In genomic region chr2:202007015-202008011, GRCh38 we compare ENCODE assay signal across 24 cellular contexts. TPM values are rescaled to one million over a fixed set of nuclear protein-coding genes. Genes with fewer than 3 reads are reported as not detected.
DNase-seq lines count a peak whose midpoint lies in the region; ATAC-seq, FAIRE-seq and TF ChIP-seq lines count a peak whose summit lies in the region.
"Had no signal": no experiment of that assay in that cellular context is flagged by ENCODE, and none has a peak within 500 bp of the region (broad histone marks: within the 10 kb centered on the region; RNA-seq: fewer than 3 reads in every experiment).

No MANE protein-coding gene starts in this region.

- peaks cover 2% of the 10 kb centered on the region for H3K36me3 Mint-ChIP-seq in osteocyte (ENCODE audit: unreplicated experiment)
- H3K36me3 Mint-ChIP-seq in activated CD4-positive, alpha-beta memory T cell treated with anti-CD3 and anti-CD28 coated beads, Interleukin-2, amount 10 ng/mL, durations not matched to agents 7 days and 5 days (ENCODE audit: low read depth): no peaks in the 10 kb centered on the region
- no peaks in the 10 kb centered on the region for H3K36me3 Mint-ChIP-seq in activated naive CD8-positive, alpha-beta T cell treated with anti-CD3 and anti-CD28 coated beads for 36 hours
- H3K36me3 Mint-ChIP-seq: activated CD4-positive, alpha-beta memory T cell treated with anti-CD3 and anti-CD28 coated beads for 36 hours; activated naive CD8-positive, alpha-beta T cell had no signal

- FAIRE-seq in H54 (lab: Jason Lieb, UNC): no peak
- FAIRE-seq: GM12892, keratinocyte, RCC 7860 had no signal

- no peak for DNase-seq in GM06990 (ENCODE audit: extremely low read depth, insufficient read length)
- no peak for DNase-seq in Panc1 (ENCODE audit: low read depth, low spot score)
- DNase-seq in fibroblast of the aortic adventitia (ENCODE audit: low read depth): peak; percentile 40
- DNase-seq in osteocyte (ENCODE audit: extremely low spot score, unreplicated experiment): no peak
- no peak for DNase-seq in occipital lobe (lab: John Stamatoyannopoulos, UW)
- DNase-seq in activated CD4-positive, alpha-beta memory T cell treated with anti-CD3 and anti-CD28 coated beads, Interleukin-2, amount 10 ng/mL, durations not matched to agents 7 days and 5 days: no peak
- no peak for DNase-seq in H54 (ENCODE audit: insufficient read length, low spot score)
- DNase-seq in activated naive CD8-positive, alpha-beta T cell treated with anti-CD3 and anti-CD28 coated beads for 36 hours: no peak
- DNase-seq: activated CD4-positive, alpha-beta memory T cell treated with anti-CD3 and anti-CD28 coated beads for 36 hours; activated T-cell treated with anti-CD3 and anti-CD28 coated beads, Interleukin-2, amount 50 U/mL, for 4 hours; Caco-2; central memory CD4-positive, alpha-beta T cell; effector memory CD4-positive, alpha-beta T cell; GOT3; hippocampal formation; NCI-H1436; NCI-H82; nucleus accumbens; testis had no signal

- POLR2A ChIA-PET in Panc1 (lab: Charles Lee): no interaction called here
- POLR2A ChIA-PET in activated CD4-positive, alpha-beta memory T cell treated with anti-CD3 and anti-CD28 coated beads, Interleukin-2, amount 10 ng/mL, durations not matched to agents 7 days and 5 days (lab: Charles Lee): no interaction called here

- H3K27ac Mint-ChIP-seq in osteocyte (ENCODE audit: unreplicated experiment): no peak overlapping the region
- no peak overlapping the region for H3K27ac Mint-ChIP-seq in activated CD4-positive, alpha-beta memory T cell treated with anti-CD3 and anti-CD28 coated beads, Interleukin-2, amount 10 ng/mL, durations not matched to agents 7 days and 5 days
- no peak overlapping the region for H3K27ac Mint-ChIP-seq in activated naive CD8-positive, alpha-beta T cell treated with anti-CD3 and anti-CD28 coated beads for 36 hours
- H3K27ac Mint-ChIP-seq: activated CD4-positive, alpha-beta memory T cell treated with anti-CD3 and anti-CD28 coated beads for 36 hours; activated naive CD8-positive, alpha-beta T cell had no signal

- ATAC-seq in Panc1: 0 out of 2 replicates have a peak, but pooled peaks have one; percentile 26
- ATAC-seq: activated T-cell treated with anti-CD3 and anti-CD28 coated beads, Interleukin-2, amount 50 U/mL, for 4 hours had no signal

- H3K36me3 ChIP-seq in GM06990 (ENCODE audit: control insufficient read depth, insufficient read depth, low read length) (no peaks in the 10 kb centered on the region), Panc1 (ENCODE audit: control insufficient read depth, insufficient read depth, low read length) (no peaks in the 10 kb centered on the region)

- TF ChIP-seq CTCF in GM06990 (IDR thresholded peaks at IDR 0.05; ENCODE audit: insufficient read depth, low read length, poor library complexity, severe bottlenecking): peak; percentile 21
- no peak for TF ChIP-seq CTCF in Panc1 (IDR thresholded peaks at IDR 0.05)
- peak; percentile 23 for TF ChIP-seq CTCF in fibroblast of the aortic adventitia (IDR thresholded peaks at IDR 0.05; ENCODE audit: insufficient read depth, low read length)
- TF ChIP-seq CTCF in osteocyte (IDR thresholded peaks at IDR 0.05): peak; percentile 40

- no peaks in the 10 kb centered on the region for H3K27me3 Mint-ChIP-seq in osteocyte (ENCODE audit: unreplicated experiment)
- peaks cover 12% of the 10 kb centered on the region for H3K27me3 Mint-ChIP-seq in activated CD4-positive, alpha-beta memory T cell treated with anti-CD3 and anti-CD28 coated beads, Interleukin-2, amount 10 ng/mL, durations not matched to agents 7 days and 5 days
- peaks cover 4% of the 10 kb centered on the region for H3K27me3 Mint-ChIP-seq in activated naive CD8-positive, alpha-beta T cell treated with anti-CD3 and anti-CD28 coated beads for 36 hours

- H3K4me3 Mint-ChIP-seq in osteocyte (ENCODE audit: unreplicated experiment): no peak overlapping the region
- no peak overlapping the region for H3K4me3 Mint-ChIP-seq in activated CD4-positive, alpha-beta memory T cell treated with anti-CD3 and anti-CD28 coated beads, Interleukin-2, amount 10 ng/mL, durations not matched to agents 7 days and 5 days
- no peak overlapping the region for H3K4me3 Mint-ChIP-seq in activated naive CD8-positive, alpha-beta T cell treated with anti-CD3 and anti-CD28 coated beads for 36 hours
- H3K4me3 Mint-ChIP-seq: activated CD4-positive, alpha-beta memory T cell treated with anti-CD3 and anti-CD28 coated beads for 36 hours; activated naive CD8-positive, alpha-beta T cell; activated T-cell treated with anti-CD3 and anti-CD28 coated beads, Interleukin-2, amount 50 U/mL, for 4 hours had no signal

- H3K27ac ChIP-seq in Panc1 (ENCODE audit: low read length): no peak overlapping the region; the same call in 1 of the 2 replicates
- H3K27ac ChIP-seq: testis, VCaP had no signal

- no peaks in the 10 kb centered on the region; the same call in 1 of the 2 replicates for H3K27me3 ChIP-seq in GM06990 (replicated peaks; ENCODE audit: control insufficient read depth, insufficient read depth, low read length)
- H3K27me3 ChIP-seq in Panc1 (ENCODE audit: control insufficient read depth, insufficient read depth, low read length): no peaks in the 10 kb centered on the region
- H3K27me3 ChIP-seq: testis had no signal

- H3K4me1 ChIP-seq in Panc1 (ENCODE audit: control insufficient read depth, insufficient read depth, low read length): no peaks in the 10 kb centered on the region
- H3K4me1 ChIP-seq: Caco-2, testis had no signal

- intact Hi-C loops in Panc1 (cut with micrococcal nuclease; ENCODE audit: unreplicated experiment): no loop called here

- CTCF ChIA-PET in Panc1 (lab: Charles Lee): interaction anchor here (0.6 kb wide), 1 partner anchor 147 kb away, joined by 3 read pairs; no protein-coding TSS in a partner anchor
- CTCF ChIA-PET in activated CD4-positive, alpha-beta memory T cell treated with anti-CD3 and anti-CD28 coated beads, Interleukin-2, amount 10 ng/mL, durations not matched to agents 7 days and 5 days (lab: Charles Lee): interaction anchor here (0.6 kb wide), 1 partner anchor 168 kb away, joined by 3 read pairs; no protein-coding TSS in a partner anchor

- peaks cover 1% of the 10 kb centered on the region for H3K4me1 Mint-ChIP-seq in osteocyte (ENCODE audit: unreplicated experiment)
- H3K4me1 Mint-ChIP-seq in activated CD4-positive, alpha-beta memory T cell treated with anti-CD3 and anti-CD28 coated beads, Interleukin-2, amount 10 ng/mL, durations not matched to agents 7 days and 5 days: no peaks in the 10 kb centered on the region
- H3K4me1 Mint-ChIP-seq in activated naive CD8-positive, alpha-beta T cell treated with anti-CD3 and anti-CD28 coated beads for 36 hours: peaks cover 10% of the 10 kb centered on the region

- no peaks in the 10 kb centered on the region for H3K9me3 ChIP-seq in Panc1 (ENCODE audit: control insufficient read depth, insufficient read depth, low read depth, low read length)
- H3K9me3 ChIP-seq: Caco-2, testis had no signal

- in situ Hi-C loops in Panc1 (cut with HindIII; ENCODE audit: low pct_unique_long_range_greater_than_20kb, low sequenced_read_pairs): no loop called here

- no peak for TF ChIP-seq POLR2A in H54 (IDR thresholded peaks at IDR 0.05; ENCODE audit: low read depth, low read length)

- no peak overlapping the region for H3K4me3 ChIP-seq in GM06990 (replicated peaks; ENCODE audit: low read depth, low read length)
- H3K4me3 ChIP-seq in Panc1 (ENCODE audit: low read depth in 2 of 2, low read length in 2 of 2): no peak overlapping the region
- no peak overlapping the region for H3K4me3 ChIP-seq in fibroblast of the aortic adventitia (ENCODE audit: low read depth, low read length)
- H3K4me3 ChIP-seq: testis had no signal

- BruUV-seq in Panc1 (replicated peaks; lab: Mats Ljungman, UMichigan): no TSS peak

- no peaks in the 10 kb centered on the region for H3K9me3 Mint-ChIP-seq in osteocyte (ENCODE audit: unreplicated experiment)
- H3K9me3 Mint-ChIP-seq in activated CD4-positive, alpha-beta memory T cell treated with anti-CD3 and anti-CD28 coated beads, Interleukin-2, amount 10 ng/mL, durations not matched to agents 7 days and 5 days: no peaks in the 10 kb centered on the region
- H3K9me3 Mint-ChIP-seq in activated naive CD8-positive, alpha-beta T cell treated with anti-CD3 and anti-CD28 coated beads for 36 hours: no peaks in the 10 kb centered on the region
- H3K9me3 Mint-ChIP-seq: activated CD4-positive, alpha-beta memory T cell treated with anti-CD3 and anti-CD28 coated beads for 36 hours; activated T-cell treated with anti-CD3 and anti-CD28 coated beads, Interleukin-2, amount 50 U/mL, for 4 hours had no signal

RNA-seq across cellular contexts. Expression of gene FZD7, which starts 26.3 kb away (rescaled TPM):
- total RNA-seq in Panc1 (2021; ENCODE audit: unreplicated experiment) (38.1 TPM), fibroblast of the aortic adventitia (ENCODE audit: low replicate concordance) (35.8 and 40.4 TPM in 2 replicates), osteocyte (37.0 and 37.8 TPM in 2 replicates), occipital lobe (7.0 TPM)
- polyA plus RNA-seq in Panc1 (2012; ENCODE audit: insufficient read length): 46.7 TPM
- under 1 TPM; 0.60 to 0.63 TPM for total RNA-seq in activated CD4-positive, alpha-beta memory T cell treated with anti-CD3 and anti-CD28 coated beads, Interleukin-2, amount 10 ng/mL, durations not matched to agents 7 days and 5 days
- total RNA-seq in activated naive CD8-positive, alpha-beta T cell treated with anti-CD3 and anti-CD28 coated beads for 36 hours: under 1 TPM; 0.52 to 0.68 TPM
